In genomic region chr19:1039646-1040475, GRCh38 we compare ENCODE assay signal across 1 cellular context.
TF ChIP-seq lines count a peak whose summit lies in the region.

ABCA7 (plus strand) TSS chr19:1040107; CDS start chr19:1041362, 1,255 bp downstream.

TF ChIP-seq in K562, 482 proteins besides CTCF, POLR2A, EP300 and RAD21 (continued from another document and continues in another):
- TF ChIP-seq MYNN (IDR thresholded peaks at IDR 0.05) (no peak; the same call in 1 of the 2 replicates), MYNN (CRISPR knock-in tag; IDR thresholded peaks at IDR 0.05) (no peak), ZNF143 (CRISPR knock-in tag; IDR thresholded peaks at IDR 0.05) (no peak), NR2C2 (CRISPR knock-in tag; IDR thresholded peaks at IDR 0.05) (0 out of 2 replicates have a peak, but pooled peaks have one; percentile 7), NR2C2 (tag; IDR thresholded peaks at IDR 0.05) (no peak), MCM3 (IDR thresholded peaks at IDR 0.05) (no peak), RBM15 (IDR thresholded peaks at IDR 0.05; ENCODE audit: insufficient read depth, low read length) (no peak), YBX1 (IDR thresholded peaks at IDR 0.05) (no peak), SNIP1 (IDR thresholded peaks at IDR 0.05; ENCODE audit: low read depth) (no peak), POLR2G (IDR thresholded peaks at IDR 0.05; ENCODE audit: low read depth, low read length) (peak; percentile 87), POLR2AphosphoS2 (IDR thresholded peaks at IDR 0.05; ENCODE audit: low read length) (no peak), ZNF507 (tag; conservative IDR thresholded peaks at IDR 0.05) (no peak), MEIS2 (IDR thresholded peaks at IDR 0.05; ENCODE audit: partially characterized antibody) (peak; percentile 90), FIP1L1 (IDR thresholded peaks at IDR 0.05; ENCODE audit: low read depth, low read length, poor library complexity, severe bottlenecking) (peak; percentile 98), ZKSCAN3 (CRISPR knock-in tag; IDR thresholded peaks at IDR 0.05) (no peak), NUFIP1 (IDR thresholded peaks at IDR 0.05; ENCODE audit: partially characterized antibody) (no peak), ZNF347 (CRISPR knock-in tag; IDR thresholded peaks at IDR 0.05; ENCODE audit: low read depth) (no peak), HDAC1 (IDR thresholded peaks at IDR 0.05) (peak in 1 of 2 experiments; percentile 59; a peak in 1 of 4 replicates), SMARCA5 (IDR thresholded peaks at IDR 0.05) (no peak), ZNF3 (CRISPR knock-in tag; IDR thresholded peaks at IDR 0.05) (no peak), HMG20A (CRISPR knock-in tag; conservative IDR thresholded peaks at IDR 0.05) (no peak), JUND (IDR thresholded peaks at IDR 0.05; ENCODE audit: borderline replicate concordance, low read depth, low read length) (no peak), JUND (tag; IDR thresholded peaks at IDR 0.05; ENCODE audit: borderline replicate concordance, low read depth, low read length) (no peak; the same call in 2 of the 3 replicates), ZBTB7A (IDR thresholded peaks at IDR 0.05; ENCODE audit: borderline replicate concordance, control insufficient read depth, low read depth, low read length) (peak; percentile 72; the same call in 1 of the 2 replicates), ASH1L (IDR thresholded peaks at IDR 0.05; ENCODE audit: borderline replicate concordance, low read depth, partially characterized antibody) (no peak), CREB1 (IDR thresholded peaks at IDR 0.05) (peak; percentile 70; the same call in 1 of the 2 replicates), CREB1 (CRISPR knock-in tag; IDR thresholded peaks at IDR 0.05) (peak; percentile 81), RCOR1 (IDR thresholded peaks at IDR 0.05; ENCODE audit: borderline replicate concordance in 1 of 2, low read depth in 2 of 2, low read length in 2 of 2) (0 out of 4 replicates have a peak, but pooled peaks of 1 of the 2 experiments have one; percentile 49), E2F3 (CRISPR knock-in tag; IDR thresholded peaks at IDR 0.05) (no peak; the same call in 1 of the 2 replicates), YY1 (IDR thresholded peaks at IDR 0.05; ENCODE audit: borderline replicate concordance in 1 of 3, control insufficient read depth in 1 of 3, extremely low read depth in 1 of 3, insufficient read depth in 3 of 3, insufficient read length in 1 of 3, insufficient replicate concordance in 2 of 3, low read depth in 1 of 3, low read length in 2 of 3) (peak in 1 of 3 experiments; percentile 20), MAX (CRISPR knock-in tag; IDR thresholded peaks at IDR 0.05) (peak; percentile 74), SMARCC2 (IDR thresholded peaks at IDR 0.05; ENCODE audit: low read depth) (no peak), ZNF589 (CRISPR knock-in tag; IDR thresholded peaks at IDR 0.05; ENCODE audit: low read depth) (no peak), PKNOX1 (IDR thresholded peaks at IDR 0.05) (peak; percentile 100), KDM1A (IDR thresholded peaks at IDR 0.05) (no peak), U2AF2 (optimal IDR thresholded peaks at IDR 0.05; ENCODE audit: low read depth, low read length) (no peak), HMBOX1 (IDR thresholded peaks at IDR 0.05) (no peak)
- TF ChIP-seq, protein P1, sequence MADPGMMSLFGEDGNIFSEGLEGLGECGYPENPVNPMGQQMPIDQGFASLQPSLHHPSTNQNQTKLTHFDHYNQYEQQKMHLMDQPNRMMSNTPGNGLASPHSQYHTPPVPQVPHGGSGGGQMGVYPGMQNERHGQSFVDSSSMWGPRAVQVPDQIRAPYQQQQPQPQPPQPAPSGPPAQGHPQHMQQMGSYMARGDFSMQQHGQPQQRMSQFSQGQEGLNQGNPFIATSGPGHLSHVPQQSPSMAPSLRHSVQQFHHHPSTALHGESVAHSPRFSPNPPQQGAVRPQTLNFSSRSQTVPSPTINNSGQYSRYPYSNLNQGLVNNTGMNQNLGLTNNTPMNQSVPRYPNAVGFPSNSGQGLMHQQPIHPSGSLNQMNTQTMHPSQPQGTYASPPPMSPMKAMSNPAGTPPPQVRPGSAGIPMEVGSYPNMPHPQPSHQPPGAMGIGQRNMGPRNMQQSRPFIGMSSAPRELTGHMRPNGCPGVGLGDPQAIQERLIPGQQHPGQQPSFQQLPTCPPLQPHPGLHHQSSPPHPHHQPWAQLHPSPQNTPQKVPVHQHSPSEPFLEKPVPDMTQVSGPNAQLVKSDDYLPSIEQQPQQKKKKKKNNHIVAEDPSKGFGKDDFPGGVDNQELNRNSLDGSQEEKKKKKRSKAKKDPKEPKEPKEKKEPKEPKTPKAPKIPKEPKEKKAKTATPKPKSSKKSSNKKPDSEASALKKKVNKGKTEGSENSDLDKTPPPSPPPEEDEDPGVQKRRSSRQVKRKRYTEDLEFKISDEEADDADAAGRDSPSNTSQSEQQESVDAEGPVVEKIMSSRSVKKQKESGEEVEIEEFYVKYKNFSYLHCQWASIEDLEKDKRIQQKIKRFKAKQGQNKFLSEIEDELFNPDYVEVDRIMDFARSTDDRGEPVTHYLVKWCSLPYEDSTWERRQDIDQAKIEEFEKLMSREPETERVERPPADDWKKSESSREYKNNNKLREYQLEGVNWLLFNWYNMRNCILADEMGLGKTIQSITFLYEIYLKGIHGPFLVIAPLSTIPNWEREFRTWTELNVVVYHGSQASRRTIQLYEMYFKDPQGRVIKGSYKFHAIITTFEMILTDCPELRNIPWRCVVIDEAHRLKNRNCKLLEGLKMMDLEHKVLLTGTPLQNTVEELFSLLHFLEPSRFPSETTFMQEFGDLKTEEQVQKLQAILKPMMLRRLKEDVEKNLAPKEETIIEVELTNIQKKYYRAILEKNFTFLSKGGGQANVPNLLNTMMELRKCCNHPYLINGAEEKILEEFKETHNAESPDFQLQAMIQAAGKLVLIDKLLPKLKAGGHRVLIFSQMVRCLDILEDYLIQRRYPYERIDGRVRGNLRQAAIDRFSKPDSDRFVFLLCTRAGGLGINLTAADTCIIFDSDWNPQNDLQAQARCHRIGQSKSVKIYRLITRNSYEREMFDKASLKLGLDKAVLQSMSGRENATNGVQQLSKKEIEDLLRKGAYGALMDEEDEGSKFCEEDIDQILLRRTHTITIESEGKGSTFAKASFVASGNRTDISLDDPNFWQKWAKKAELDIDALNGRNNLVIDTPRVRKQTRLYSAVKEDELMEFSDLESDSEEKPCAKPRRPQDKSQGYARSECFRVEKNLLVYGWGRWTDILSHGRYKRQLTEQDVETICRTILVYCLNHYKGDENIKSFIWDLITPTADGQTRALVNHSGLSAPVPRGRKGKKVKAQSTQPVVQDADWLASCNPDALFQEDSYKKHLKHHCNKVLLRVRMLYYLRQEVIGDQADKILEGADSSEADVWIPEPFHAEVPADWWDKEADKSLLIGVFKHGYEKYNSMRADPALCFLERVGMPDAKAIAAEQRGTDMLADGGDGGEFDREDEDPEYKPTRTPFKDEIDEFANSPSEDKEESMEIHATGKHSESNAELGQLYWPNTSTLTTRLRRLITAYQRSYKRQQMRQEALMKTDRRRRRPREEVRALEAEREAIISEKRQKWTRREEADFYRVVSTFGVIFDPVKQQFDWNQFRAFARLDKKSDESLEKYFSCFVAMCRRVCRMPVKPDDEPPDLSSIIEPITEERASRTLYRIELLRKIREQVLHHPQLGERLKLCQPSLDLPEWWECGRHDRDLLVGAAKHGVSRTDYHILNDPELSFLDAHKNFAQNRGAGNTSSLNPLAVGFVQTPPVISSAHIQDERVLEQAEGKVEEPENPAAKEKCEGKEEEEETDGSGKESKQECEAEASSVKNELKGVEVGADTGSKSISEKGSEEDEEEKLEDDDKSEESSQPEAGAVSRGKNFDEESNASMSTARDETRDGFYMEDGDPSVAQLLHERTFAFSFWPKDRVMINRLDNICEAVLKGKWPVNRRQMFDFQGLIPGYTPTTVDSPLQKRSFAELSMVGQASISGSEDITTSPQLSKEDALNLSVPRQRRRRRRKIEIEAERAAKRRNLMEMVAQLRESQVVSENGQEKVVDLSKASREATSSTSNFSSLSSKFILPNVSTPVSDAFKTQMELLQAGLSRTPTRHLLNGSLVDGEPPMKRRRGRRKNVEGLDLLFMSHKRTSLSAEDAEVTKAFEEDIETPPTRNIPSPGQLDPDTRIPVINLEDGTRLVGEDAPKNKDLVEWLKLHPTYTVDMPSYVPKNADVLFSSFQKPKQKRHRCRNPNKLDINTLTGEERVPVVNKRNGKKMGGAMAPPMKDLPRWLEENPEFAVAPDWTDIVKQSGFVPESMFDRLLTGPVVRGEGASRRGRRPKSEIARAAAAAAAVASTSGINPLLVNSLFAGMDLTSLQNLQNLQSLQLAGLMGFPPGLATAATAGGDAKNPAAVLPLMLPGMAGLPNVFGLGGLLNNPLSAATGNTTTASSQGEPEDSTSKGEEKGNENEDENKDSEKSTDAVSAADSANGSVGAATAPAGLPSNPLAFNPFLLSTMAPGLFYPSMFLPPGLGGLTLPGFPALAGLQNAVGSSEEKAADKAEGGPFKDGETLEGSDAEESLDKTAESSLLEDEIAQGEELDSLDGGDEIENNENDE (IDR thresholded peaks at IDR 0.05; ENCODE audit: low read depth, low read length), result no peak
- TF ChIP-seq, protein P2, sequence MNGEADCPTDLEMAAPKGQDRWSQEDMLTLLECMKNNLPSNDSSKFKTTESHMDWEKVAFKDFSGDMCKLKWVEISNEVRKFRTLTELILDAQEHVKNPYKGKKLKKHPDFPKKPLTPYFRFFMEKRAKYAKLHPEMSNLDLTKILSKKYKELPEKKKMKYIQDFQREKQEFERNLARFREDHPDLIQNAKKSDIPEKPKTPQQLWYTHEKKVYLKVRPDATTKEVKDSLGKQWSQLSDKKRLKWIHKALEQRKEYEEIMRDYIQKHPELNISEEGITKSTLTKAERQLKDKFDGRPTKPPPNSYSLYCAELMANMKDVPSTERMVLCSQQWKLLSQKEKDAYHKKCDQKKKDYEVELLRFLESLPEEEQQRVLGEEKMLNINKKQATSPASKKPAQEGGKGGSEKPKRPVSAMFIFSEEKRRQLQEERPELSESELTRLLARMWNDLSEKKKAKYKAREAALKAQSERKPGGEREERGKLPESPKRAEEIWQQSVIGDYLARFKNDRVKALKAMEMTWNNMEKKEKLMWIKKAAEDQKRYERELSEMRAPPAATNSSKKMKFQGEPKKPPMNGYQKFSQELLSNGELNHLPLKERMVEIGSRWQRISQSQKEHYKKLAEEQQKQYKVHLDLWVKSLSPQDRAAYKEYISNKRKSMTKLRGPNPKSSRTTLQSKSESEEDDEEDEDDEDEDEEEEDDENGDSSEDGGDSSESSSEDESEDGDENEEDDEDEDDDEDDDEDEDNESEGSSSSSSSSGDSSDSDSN (IDR thresholded peaks at IDR 0.05; ENCODE audit: borderline replicate concordance in 1 of 2, low read depth in 2 of 2, low read length in 2 of 2), result no peak
- TF ChIP-seq, protein P3, sequence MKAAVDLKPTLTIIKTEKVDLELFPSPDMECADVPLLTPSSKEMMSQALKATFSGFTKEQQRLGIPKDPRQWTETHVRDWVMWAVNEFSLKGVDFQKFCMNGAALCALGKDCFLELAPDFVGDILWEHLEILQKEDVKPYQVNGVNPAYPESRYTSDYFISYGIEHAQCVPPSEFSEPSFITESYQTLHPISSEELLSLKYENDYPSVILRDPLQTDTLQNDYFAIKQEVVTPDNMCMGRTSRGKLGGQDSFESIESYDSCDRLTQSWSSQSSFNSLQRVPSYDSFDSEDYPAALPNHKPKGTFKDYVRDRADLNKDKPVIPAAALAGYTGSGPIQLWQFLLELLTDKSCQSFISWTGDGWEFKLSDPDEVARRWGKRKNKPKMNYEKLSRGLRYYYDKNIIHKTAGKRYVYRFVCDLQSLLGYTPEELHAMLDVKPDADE (conservative IDR thresholded peaks at IDR 0.05; ENCODE audit: control insufficient read depth, low read depth, low read length), result no peak
- TF ChIP-seq, protein P4, sequence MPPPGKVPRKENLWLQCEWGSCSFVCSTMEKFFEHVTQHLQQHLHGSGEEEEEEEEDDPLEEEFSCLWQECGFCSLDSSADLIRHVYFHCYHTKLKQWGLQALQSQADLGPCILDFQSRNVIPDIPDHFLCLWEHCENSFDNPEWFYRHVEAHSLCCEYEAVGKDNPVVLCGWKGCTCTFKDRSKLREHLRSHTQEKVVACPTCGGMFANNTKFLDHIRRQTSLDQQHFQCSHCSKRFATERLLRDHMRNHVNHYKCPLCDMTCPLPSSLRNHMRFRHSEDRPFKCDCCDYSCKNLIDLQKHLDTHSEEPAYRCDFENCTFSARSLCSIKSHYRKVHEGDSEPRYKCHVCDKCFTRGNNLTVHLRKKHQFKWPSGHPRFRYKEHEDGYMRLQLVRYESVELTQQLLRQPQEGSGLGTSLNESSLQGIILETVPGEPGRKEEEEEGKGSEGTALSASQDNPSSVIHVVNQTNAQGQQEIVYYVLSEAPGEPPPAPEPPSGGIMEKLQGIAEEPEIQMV (tag; conservative IDR thresholded peaks at IDR 0.05; ENCODE audit: low read depth), result no peak
- TF ChIP-seq, protein P5, sequence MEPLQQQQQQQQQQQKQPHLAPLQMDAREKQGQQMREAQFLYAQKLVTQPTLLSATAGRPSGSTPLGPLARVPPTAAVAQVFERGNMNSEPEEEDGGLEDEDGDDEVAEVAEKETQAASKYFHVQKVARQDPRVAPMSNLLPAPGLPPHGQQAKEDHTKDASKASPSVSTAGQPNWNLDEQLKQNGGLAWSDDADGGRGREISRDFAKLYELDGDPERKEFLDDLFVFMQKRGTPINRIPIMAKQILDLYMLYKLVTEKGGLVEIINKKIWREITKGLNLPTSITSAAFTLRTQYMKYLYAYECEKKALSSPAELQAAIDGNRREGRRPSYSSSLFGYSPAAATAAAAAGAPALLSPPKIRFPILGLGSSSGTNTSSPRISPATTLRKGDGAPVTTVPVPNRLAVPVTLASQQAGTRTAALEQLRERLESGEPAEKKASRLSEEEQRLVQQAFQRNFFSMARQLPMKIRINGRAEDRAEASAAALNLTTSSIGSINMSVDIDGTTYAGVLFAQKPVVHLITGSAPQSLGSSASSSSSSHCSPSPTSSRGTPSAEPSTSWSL (CRISPR knock-in tag; IDR thresholded peaks at IDR 0.05; ENCODE audit: borderline replicate concordance), result no peak
